Comparison of ENCODE assay signal across 23 cellular contexts in genomic region chr6:168244961-168245551, GRCh38.
"Had no signal": no experiment of that assay in that cellular context is flagged by ENCODE, and none has a peak within 500 bp of the region (broad histone marks: within the 10 kb centered on the region; RNA-seq: fewer than 3 reads in every experiment).

No MANE protein-coding gene starts in this region.

- DNase-seq: effector memory CD8-positive, alpha-beta T cell; erythroblast; esophagus squamous epithelium; hypothalamus; immature natural killer cell; islet precursor cell; kidney glomerular epithelial cell; left colon; naive thymus-derived CD8-positive, alpha-beta T cell; posterior cingulate gyrus; psoas muscle; right cardiac atrium; spleen; stimulated activated CD4-positive, alpha-beta T cell treated with anti-CD3 and anti-CD28 coated beads, Interleukin-4, amount 100 ng/mL, for 4 hours; stimulated activated naive CD8-positive, alpha-beta T cell treated with anti-CD3 and anti-CD28 coated beads, Interleukin-15, Interleukin-2, amounts not matched to agents 100 U/mL and 50 U/mL, for 24 hours; substantia nigra; testis; tibial artery had no signal

- H3K27ac ChIP-seq: coronary artery, esophagus squamous epithelium, neutrophil, psoas muscle, skin epidermis, spleen, testis, tibial artery, upper lobe of left lung had no signal

- H3K4me3 ChIP-seq: coronary artery, esophagus squamous epithelium, psoas muscle, skin epidermis, spleen, testis, tibial artery, upper lobe of left lung had no signal

- ATAC-seq: effector memory CD8-positive, alpha-beta T cell; left colon; naive thymus-derived CD8-positive, alpha-beta T cell; psoas muscle; right cardiac atrium; stimulated activated memory B cell treated with anti-CD40 and anti-IgM and Interleukin-4, amounts not matched to agents 10 μg/mL and 1 μg/mL and 100 μg/mL, for 72 hours; stimulated activated naive CD8-positive, alpha-beta T cell treated with anti-CD3 and anti-CD28 coated beads, Interleukin-15, Interleukin-2, amounts not matched to agents 100 U/mL and 50 U/mL, for 24 hours had no signal

- H3K36me3 ChIP-seq: esophagus squamous epithelium, neutrophil, spleen, tibial artery, upper lobe of left lung had no signal

- H3K9me3 ChIP-seq: esophagus squamous epithelium, neutrophil, psoas muscle, spleen, testis, tibial artery, upper lobe of left lung had no signal

- H3K27me3 ChIP-seq: neutrophil, spleen, testis, tibial artery, upper lobe of left lung had no signal

- H3K4me1 ChIP-seq: psoas muscle had no signal
